Comparison of ENCODE assay signal across 9 cellular contexts in the genomic region with DNA sequence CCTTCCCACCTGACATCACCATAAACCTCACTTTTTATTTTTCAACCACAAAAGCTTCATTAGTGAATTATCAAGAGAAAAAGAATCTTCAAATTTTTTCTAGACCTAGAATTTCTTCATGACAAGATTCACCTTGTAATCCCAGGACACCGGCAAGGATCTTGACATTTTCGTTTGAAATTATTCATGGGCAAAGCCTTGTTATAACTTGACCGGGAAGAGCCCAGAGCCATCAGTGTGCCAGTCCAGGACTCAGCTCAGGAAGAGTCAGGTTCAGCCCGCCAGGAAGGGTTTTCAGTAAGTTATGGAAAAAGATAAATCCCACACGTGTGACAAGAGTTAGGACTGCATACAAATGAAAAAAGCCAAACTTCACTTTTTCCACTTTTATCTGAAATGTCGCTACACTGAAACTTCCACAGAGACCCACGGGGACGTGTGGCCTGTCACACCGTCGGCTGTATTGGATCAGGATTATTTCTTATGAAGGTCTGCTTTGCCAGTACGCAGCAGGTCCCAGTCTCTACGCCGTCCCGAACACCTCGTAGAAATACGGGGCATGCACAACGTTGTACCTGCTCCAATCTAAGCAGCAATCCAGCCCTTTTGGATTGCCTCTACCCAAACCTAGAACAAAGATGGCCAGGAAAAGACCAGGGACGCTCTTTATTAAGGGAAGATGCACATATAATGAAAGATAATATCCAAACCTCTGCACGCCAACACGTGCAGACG. TPM values are rescaled to one million over a fixed set of nuclear protein-coding genes. Genes with fewer than 3 reads are reported as not detected.
A peak's percentile ranks its signal among the peaks of the same experiment; 100 is the strongest.
DNase-seq lines count a peak whose midpoint lies in the region; ATAC-seq, FAIRE-seq and TF ChIP-seq lines count a peak whose summit lies in the region.
"Had no signal": no experiment of that assay in that cellular context is flagged by ENCODE, and none has a peak within 500 bp of the region (broad histone marks: within the 10 kb centered on the region; RNA-seq: fewer than 3 reads in every experiment).

No MANE protein-coding gene starts in this region.

- H3K9ac ChIP-seq in HepG2 (ENCODE audit: insufficient read depth, low read depth, low read length) = peak overlapping the region; percentile 71

- no peaks in the 10 kb centered on the region for H3K27me3 ChIP-seq in HepG2 (ENCODE audit: control insufficient read depth in 1 of 2, insufficient read depth in 2 of 2, low read length in 2 of 2)
- H3K27me3 ChIP-seq in testis = no peaks in the 10 kb centered on the region

- H3K9me3 Mint-ChIP-seq in T-helper 2 cell treated with Interferon-gamma antibody and Interleukin-4, amounts not matched to agents 5 μg/mL and 100 μg/mL, for 36 hours = no peaks in the 10 kb centered on the region

- no peaks in the 10 kb centered on the region for H3K36me3 Mint-ChIP-seq in T-helper 2 cell treated with Interferon-gamma antibody and Interleukin-4, amounts not matched to agents 5 μg/mL and 100 μg/mL, for 36 hours (ENCODE audit: low read depth)

- ATAC-seq in HepG2 = peak; percentile 57
- no peak for ATAC-seq in HG02884 (IDR thresholded peaks at IDR 0.05; ENCODE audit: unreplicated experiment)

- H3K4me3 ChIP-seq in astrocyte of the spinal cord (ENCODE audit: low read depth, low read length) (peak overlapping the region; percentile 67), HepG2 (replicated peaks in 1 of 3; ENCODE audit: insufficient read depth in 1 of 3, low read depth in 2 of 3, low read length in 3 of 3) (peak overlapping the region; percentile 54 to 90 (median 84)), testis (peak overlapping the region; percentile 79 to 96)

- H3K4me1 ChIP-seq in HepG2 (ENCODE audit: insufficient read depth, low read length) = peaks cover 75% of the 10 kb centered on the region
- H3K4me1 ChIP-seq in testis = peaks cover 35% of the 10 kb centered on the region

- peak overlapping the region; percentile 84 for H3K4me2 ChIP-seq in HepG2 (ENCODE audit: low read depth, low read length)

- CTCF ChIA-PET in HepG2 (lab: Yijun Ruan, JAX; ENCODE audit: low intra/inter-chr PET ratio, low total read pairs) = no interaction called here

- H3K9me3 ChIP-seq in HepG2 (ENCODE audit: low read length) = no peaks in the 10 kb centered on the region
- no peaks in the 10 kb centered on the region for H3K9me3 ChIP-seq in testis

- H3K27me3 Mint-ChIP-seq in T-helper 2 cell treated with Interferon-gamma antibody and Interleukin-4, amounts not matched to agents 5 μg/mL and 100 μg/mL, for 36 hours (ENCODE audit: low read depth) = peaks cover 73% of the 10 kb centered on the region

- POLR2A ChIA-PET in HepG2 (lab: Yijun Ruan, JAX) = interaction anchor here (1.8 kb wide), 1 partner anchor 39 kb away, joined by 5 read pairs; no protein-coding TSS in a partner anchor

- no peak for TF ChIP-seq POLR2A in HepG2 (IDR thresholded peaks at IDR 0.05; ENCODE audit: insufficient read depth in 1 of 2, low read depth in 2 of 2, low read length in 2 of 2)
- TF ChIP-seq POLR2A in testis (IDR thresholded peaks at IDR 0.05) = no peak

- WGBS in HepG2 (ENCODE audit: low lambda C conversion rate) = 9% methylated on average over 17 of the region's 21 CpGs
- WGBS in testis, 2 donors = 20 to 21% methylated on average over 21 of the region's 21 CpGs

- no peak for FAIRE-seq in HepG2 (lab: Jason Lieb, UNC)

- peaks cover 4% of the 10 kb centered on the region for H3K79me2 ChIP-seq in HepG2 (ENCODE audit: insufficient read depth, low read length)

- TF ChIP-seq EP300 in HepG2 (IDR thresholded peaks at IDR 0.05; ENCODE audit: low read depth in 2 of 2, low read length in 2 of 2) (no peak), HepG2 (CRISPR knock-in tag; IDR thresholded peaks at IDR 0.05; ENCODE audit: borderline replicate concordance) (no peak)

- H3K27ac ChIP-seq in HepG2 (ENCODE audit: extremely low read length, insufficient read depth, low read length) = peak overlapping the region; percentile 70
- peak overlapping the region; percentile 94 for H3K27ac ChIP-seq in testis
- H3K27ac ChIP-seq: C4-2B had no signal

- no peaks in the 10 kb centered on the region for H4K20me1 ChIP-seq in HepG2 (ENCODE audit: insufficient read depth, low read length)

- H3K36me3 ChIP-seq in HepG2 (replicated peaks in 1 of 2; ENCODE audit: control insufficient read depth in 1 of 2, insufficient read depth in 2 of 2, low read length in 2 of 2) = peaks cover 0 to 4% of the 10 kb centered on the region in 2 experiments; a peak in 2 of 5 replicates
- H3K36me3 ChIP-seq in testis (ENCODE audit: low read depth, missing control alignments) = no peaks in the 10 kb centered on the region

- H3K4me3 Mint-ChIP-seq in T-helper 2 cell treated with Interferon-gamma antibody and Interleukin-4, amounts not matched to agents 5 μg/mL and 100 μg/mL, for 36 hours = peak overlapping the region; percentile 70

- DNase-seq in T-helper 2 cell treated with Interferon-gamma antibody and Interleukin-4, amounts not matched to agents 5 μg/mL and 100 μg/mL, for 36 hours (ENCODE audit: low spot score) = no peak
- DNase-seq in T-helper 2 cell = no peak
- peak; percentile 27 for DNase-seq in astrocyte of the spinal cord (ENCODE audit: low read depth, low spot score)
- DNase-seq in HepG2 (ENCODE audit: low spot score) = no peak
- DNase-seq in testis = no peak
- no peak for DNase-seq in activated CD8-positive, alpha-beta memory T cell treated with anti-CD3 and anti-CD28 coated beads, Interleukin-2, amount 50 U/mL, for 48 hours
- DNase-seq in activated effector memory CD4-positive, alpha-beta T cell treated with anti-CD3 and anti-CD28 coated beads, Interleukin-2, amount 50 U/mL, for 16 hours = no peak

- intact Hi-C loops in HepG2 (cut with micrococcal nuclease; ENCODE audit: unreplicated experiment) = loop anchor here (5.0 kb wide), 1 partner anchor 57 kb away; no protein-coding TSS in a partner anchor
- intact Hi-C loops in testis (cut with DNase I; ENCODE audit: low total_unique reads) = no loop called here

- TF ChIP-seq CTCF in astrocyte of the spinal cord (IDR thresholded peaks at IDR 0.05; ENCODE audit: low read depth, low read length) (no peak), HepG2 (CRISPR knock-in tag; IDR thresholded peaks at IDR 0.05) (no peak), testis (IDR thresholded peaks at IDR 0.05) (no peak)

- no peak overlapping the region for H3K27ac Mint-ChIP-seq in T-helper 2 cell treated with Interferon-gamma antibody and Interleukin-4, amounts not matched to agents 5 μg/mL and 100 μg/mL, for 36 hours

- peaks cover 13% of the 10 kb centered on the region for H3K4me1 Mint-ChIP-seq in T-helper 2 cell treated with Interferon-gamma antibody and Interleukin-4, amounts not matched to agents 5 μg/mL and 100 μg/mL, for 36 hours (ENCODE audit: low read depth)

- no peak for TF ChIP-seq RAD21 in HepG2 (CRISPR knock-in tag; IDR thresholded peaks at IDR 0.05)

- in situ Hi-C loops in astrocyte of the spinal cord (cut with HindIII; ENCODE audit: low sequenced_read_pairs) = loop anchor here (25.0 kb wide), 1 partner anchor 247 kb away; no protein-coding TSS in a partner anchor
- in situ Hi-C loops in HepG2 (cut with HindIII; ENCODE audit: extremely low pct_ligation_motif_present, low pct_unique_long_range_greater_than_20kb) = loop anchor here (25.0 kb wide), 1 partner anchor 497 kb away; no protein-coding TSS in a partner anchor

- H2AFZ ChIP-seq in HepG2 (ENCODE audit: low read length) = no peak overlapping the region

- no TSS peak for BruUV-seq in HepG2 (replicated peaks; lab: Mats Ljungman, UMichigan)

TF ChIP-seq in HepG2, 621 proteins besides CTCF, POLR2A, EP300 and RAD21 (continues in another document):
- TF ChIP-seq HDAC2 (CRISPR knock-in tag; IDR thresholded peaks at IDR 0.05) = 0 out of 2 replicates have a peak, but pooled peaks have one; percentile 5

RNA-seq across cellular contexts. Expression of gene F3, which starts 1.0 kb away (rescaled TPM):
- total RNA-seq in HepG2 (2016; rRNA removed; fragmentation: Illumina TruSeq; extraction: Trizol) = 3.4 and 9.0 TPM in 2 replicates
- total RNA-seq in HepG2 (2016; cell fraction: cytosol; rRNA removed; fragmentation: Illumina TruSeq; extraction: Trizol; ENCODE audit: low read depth) = 1.4 and 1.6 TPM in 2 replicates
- total RNA-seq in HepG2 (2016; cell fraction: insoluble cytoplasmic fraction; rRNA removed; fragmentation: Illumina TruSeq; extraction: Trizol) = 2.9 and 7.7 TPM in 2 replicates
- 3.7 and 3.9 TPM in 2 replicates for total RNA-seq in HepG2 (2016; cell fraction: membrane; rRNA removed; fragmentation: Illumina TruSeq; extraction: Trizol)
- total RNA-seq in HepG2 (2016; cell fraction: nucleus; rRNA removed; fragmentation: Illumina TruSeq; extraction: Trizol) = 10.1 and 10.5 TPM in 2 replicates
- 5.8 and 6.6 TPM in 2 replicates for polyA plus RNA-seq in HepG2 (2011; rRNA removed)
- 3.0 and 4.3 TPM in 2 replicates for polyA plus RNA-seq in HepG2 (2011; cell fraction: cytosol; rRNA removed)
- 7.5 and 9.6 TPM in 2 replicates for polyA plus RNA-seq in HepG2 (2011; cell fraction: nucleus; rRNA removed)
- polyA plus RNA-seq in HepG2 (2012) = 4.0 and 4.2 TPM in 2 replicates
- polyA plus RNA-seq in HepG2 (2016; cell fraction: cytosol; fragmentation: Illumina TruSeq; extraction: Trizol; ENCODE audit: low read depth) = 0.70 and 0.80 TPM in 2 replicates
- 2.8 and 3.5 TPM in 2 replicates for polyA plus RNA-seq in HepG2 (2016; cell fraction: insoluble cytoplasmic fraction; fragmentation: Illumina TruSeq; extraction: Trizol; ENCODE audit: low read depth)
- polyA plus RNA-seq in HepG2 (2016; cell fraction: membrane; fragmentation: Illumina TruSeq; extraction: Trizol; ENCODE audit: low read depth) = 1.1 and 1.3 TPM in 2 replicates
- polyA plus RNA-seq in HepG2 (2016; cell fraction: nucleus; fragmentation: Illumina TruSeq; extraction: Trizol; ENCODE audit: insufficient read depth, low read depth) = 23.2 and 27.8 TPM in 2 replicates
- 5.0 and 22.4 TPM in 2 replicates for polyA minus RNA-seq in HepG2 (2011; rRNA and poly(A)+ RNA removed; ENCODE audit: low replicate concordance)
- 2.5 and 3.2 TPM in 2 replicates for polyA minus RNA-seq in HepG2 (2011; cell fraction: cytosol; rRNA and poly(A)+ RNA removed)
- 4.8 and 6.8 TPM in 2 replicates for polyA minus RNA-seq in HepG2 (2011; cell fraction: nucleus; rRNA and poly(A)+ RNA removed)
- total RNA-seq in testis = 100 to 1,000 TPM; 111 to 135 TPM
- 51.6 TPM for polyA plus RNA-seq in testis (ENCODE audit: insufficient read depth, low read depth, low replicate concordance)

Comparison
In these comparisons a context has a peak if more than half of its experiments do, and no peak if none do; other contexts are left out.
1. RNA of gene F3, which starts 1.0 kb away (total RNA-seq): 111 to 135 TPM in testis; 1.4 to 10.5 TPM in HepG2; every median in the first group is over 4 times any median in the second.
2. Peak in every context shown above with its lines, with median percentiles within 50 percentile points of each other: H3K4me3 ChIP-seq.